In the genomic region with DNA sequence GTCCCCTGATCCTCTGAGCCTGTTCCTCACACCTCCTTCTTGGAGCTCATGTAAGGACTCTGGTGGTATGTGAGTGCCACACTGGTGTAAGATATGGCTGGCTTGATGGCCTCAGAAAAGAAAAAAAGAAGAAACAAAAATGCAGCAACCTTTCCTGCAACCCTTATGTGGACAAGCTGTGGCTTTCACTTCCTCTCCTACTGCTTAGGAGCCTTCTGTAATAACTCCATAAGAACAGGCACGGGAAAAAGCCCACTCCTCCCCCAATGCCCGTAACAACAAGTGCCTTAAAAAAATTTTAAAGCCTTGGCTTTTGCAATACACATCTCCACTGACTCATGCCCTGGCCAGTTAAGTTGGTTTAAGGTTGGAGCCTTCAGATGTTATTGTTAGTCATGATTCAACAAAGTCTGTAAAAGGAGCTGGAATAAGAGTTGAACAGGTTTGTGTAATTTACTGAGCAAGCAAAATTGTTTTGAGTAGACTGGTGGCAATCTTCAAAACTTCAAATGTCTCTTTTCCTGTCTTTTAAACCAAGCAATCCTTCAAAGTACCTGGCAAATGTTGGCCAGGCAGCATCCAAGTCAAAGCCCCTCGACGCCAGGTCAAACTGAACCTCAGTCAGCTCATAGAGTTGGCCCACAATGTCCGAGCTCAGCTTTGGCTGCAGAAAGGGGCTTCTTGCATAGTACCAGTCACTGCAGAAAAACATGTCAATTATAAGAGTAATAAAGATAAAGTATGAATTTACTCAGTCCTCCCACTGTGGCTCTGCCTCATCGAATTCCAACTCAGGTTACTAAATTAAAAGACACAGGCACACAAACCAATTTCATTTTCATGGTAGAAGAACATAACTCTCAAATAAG, we compare ENCODE assay signal across 1 cellular context.
A peak's percentile ranks its signal among the peaks of the same experiment; 100 is the strongest.
TF ChIP-seq lines count a peak whose summit lies in the region.

No MANE protein-coding gene starts in this region.

TF ChIP-seq in GM12878, 131 proteins besides CTCF, POLR2A, EP300 and RAD21 (continued from another document):
- TF ChIP-seq, protein P1, sequence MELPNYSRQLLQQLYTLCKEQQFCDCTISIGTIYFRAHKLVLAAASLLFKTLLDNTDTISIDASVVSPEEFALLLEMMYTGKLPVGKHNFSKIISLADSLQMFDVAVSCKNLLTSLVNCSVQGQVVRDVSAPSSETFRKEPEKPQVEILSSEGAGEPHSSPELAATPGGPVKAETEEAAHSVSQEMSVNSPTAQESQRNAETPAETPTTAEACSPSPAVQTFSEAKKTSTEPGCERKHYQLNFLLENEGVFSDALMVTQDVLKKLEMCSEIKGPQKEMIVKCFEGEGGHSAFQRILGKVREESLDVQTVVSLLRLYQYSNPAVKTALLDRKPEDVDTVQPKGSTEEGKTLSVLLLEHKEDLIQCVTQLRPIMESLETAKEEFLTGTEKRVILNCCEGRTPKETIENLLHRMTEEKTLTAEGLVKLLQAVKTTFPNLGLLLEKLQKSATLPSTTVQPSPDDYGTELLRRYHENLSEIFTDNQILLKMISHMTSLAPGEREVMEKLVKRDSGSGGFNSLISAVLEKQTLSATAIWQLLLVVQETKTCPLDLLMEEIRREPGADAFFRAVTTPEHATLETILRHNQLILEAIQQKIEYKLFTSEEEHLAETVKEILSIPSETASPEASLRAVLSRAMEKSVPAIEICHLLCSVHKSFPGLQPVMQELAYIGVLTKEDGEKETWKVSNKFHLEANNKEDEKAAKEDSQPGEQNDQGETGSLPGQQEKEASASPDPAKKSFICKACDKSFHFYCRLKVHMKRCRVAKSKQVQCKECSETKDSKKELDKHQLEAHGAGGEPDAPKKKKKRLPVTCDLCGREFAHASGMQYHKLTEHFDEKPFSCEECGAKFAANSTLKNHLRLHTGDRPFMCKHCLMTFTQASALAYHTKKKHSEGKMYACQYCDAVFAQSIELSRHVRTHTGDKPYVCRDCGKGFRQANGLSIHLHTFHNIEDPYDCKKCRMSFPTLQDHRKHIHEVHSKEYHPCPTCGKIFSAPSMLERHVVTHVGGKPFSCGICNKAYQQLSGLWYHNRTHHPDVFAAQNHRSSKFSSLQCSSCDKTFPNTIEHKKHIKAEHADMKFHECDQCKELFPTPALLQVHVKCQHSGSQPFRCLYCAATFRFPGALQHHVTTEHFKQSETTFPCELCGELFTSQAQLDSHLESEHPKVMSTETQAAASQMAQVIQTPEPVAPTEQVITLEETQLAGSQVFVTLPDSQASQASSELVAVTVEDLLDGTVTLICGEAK (IDR thresholded peaks at IDR 0.05; ENCODE audit: borderline replicate concordance), result no peak
- TF ChIP-seq NFIC (IDR thresholded peaks at IDR 0.05; ENCODE audit: low read depth, low read length), result peak; percentile 46
- TF ChIP-seq RB1 (IDR thresholded peaks at IDR 0.05; ENCODE audit: borderline replicate concordance), result no peak
- peak; percentile 53; the same call in 1 of the 2 replicates for TF ChIP-seq PAX5 (IDR thresholded peaks at IDR 0.05; ENCODE audit: borderline replicate concordance, low read depth, low read length)
- TF ChIP-seq, protein P2, sequence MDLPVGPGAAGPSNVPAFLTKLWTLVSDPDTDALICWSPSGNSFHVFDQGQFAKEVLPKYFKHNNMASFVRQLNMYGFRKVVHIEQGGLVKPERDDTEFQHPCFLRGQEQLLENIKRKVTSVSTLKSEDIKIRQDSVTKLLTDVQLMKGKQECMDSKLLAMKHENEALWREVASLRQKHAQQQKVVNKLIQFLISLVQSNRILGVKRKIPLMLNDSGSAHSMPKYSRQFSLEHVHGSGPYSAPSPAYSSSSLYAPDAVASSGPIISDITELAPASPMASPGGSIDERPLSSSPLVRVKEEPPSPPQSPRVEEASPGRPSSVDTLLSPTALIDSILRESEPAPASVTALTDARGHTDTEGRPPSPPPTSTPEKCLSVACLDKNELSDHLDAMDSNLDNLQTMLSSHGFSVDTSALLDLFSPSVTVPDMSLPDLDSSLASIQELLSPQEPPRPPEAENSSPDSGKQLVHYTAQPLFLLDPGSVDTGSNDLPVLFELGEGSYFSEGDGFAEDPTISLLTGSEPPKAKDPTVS (IDR thresholded peaks at IDR 0.05; ENCODE audit: low read depth, low read length), result no peak
- peak; percentile 38; the same call in 1 of the 2 replicates for TF ChIP-seq DPF2 (IDR thresholded peaks at IDR 0.05)
- TF ChIP-seq, protein P3, sequence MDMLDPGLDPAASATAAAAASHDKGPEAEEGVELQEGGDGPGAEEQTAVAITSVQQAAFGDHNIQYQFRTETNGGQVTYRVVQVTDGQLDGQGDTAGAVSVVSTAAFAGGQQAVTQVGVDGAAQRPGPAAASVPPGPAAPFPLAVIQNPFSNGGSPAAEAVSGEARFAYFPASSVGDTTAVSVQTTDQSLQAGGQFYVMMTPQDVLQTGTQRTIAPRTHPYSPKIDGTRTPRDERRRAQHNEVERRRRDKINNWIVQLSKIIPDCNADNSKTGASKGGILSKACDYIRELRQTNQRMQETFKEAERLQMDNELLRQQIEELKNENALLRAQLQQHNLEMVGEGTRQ (IDR thresholded peaks at IDR 0.05; ENCODE audit: borderline replicate concordance, low read depth, low read length), result no peak
- TF ChIP-seq, protein P4, sequence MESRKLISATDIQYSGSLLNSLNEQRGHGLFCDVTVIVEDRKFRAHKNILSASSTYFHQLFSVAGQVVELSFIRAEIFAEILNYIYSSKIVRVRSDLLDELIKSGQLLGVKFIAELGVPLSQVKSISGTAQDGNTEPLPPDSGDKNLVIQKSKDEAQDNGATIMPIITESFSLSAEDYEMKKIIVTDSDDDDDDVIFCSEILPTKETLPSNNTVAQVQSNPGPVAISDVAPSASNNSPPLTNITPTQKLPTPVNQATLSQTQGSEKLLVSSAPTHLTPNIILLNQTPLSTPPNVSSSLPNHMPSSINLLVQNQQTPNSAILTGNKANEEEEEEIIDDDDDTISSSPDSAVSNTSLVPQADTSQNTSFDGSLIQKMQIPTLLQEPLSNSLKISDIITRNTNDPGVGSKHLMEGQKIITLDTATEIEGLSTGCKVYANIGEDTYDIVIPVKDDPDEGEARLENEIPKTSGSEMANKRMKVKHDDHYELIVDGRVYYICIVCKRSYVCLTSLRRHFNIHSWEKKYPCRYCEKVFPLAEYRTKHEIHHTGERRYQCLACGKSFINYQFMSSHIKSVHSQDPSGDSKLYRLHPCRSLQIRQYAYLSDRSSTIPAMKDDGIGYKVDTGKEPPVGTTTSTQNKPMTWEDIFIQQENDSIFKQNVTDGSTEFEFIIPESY (IDR thresholded peaks at IDR 0.05), result no peak
- TF ChIP-seq, protein P5, sequence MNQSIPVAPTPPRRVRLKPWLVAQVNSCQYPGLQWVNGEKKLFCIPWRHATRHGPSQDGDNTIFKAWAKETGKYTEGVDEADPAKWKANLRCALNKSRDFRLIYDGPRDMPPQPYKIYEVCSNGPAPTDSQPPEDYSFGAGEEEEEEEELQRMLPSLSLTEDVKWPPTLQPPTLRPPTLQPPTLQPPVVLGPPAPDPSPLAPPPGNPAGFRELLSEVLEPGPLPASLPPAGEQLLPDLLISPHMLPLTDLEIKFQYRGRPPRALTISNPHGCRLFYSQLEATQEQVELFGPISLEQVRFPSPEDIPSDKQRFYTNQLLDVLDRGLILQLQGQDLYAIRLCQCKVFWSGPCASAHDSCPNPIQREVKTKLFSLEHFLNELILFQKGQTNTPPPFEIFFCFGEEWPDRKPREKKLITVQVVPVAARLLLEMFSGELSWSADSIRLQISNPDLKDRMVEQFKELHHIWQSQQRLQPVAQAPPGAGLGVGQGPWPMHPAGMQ (IDR thresholded peaks at IDR 0.05; ENCODE audit: borderline replicate concordance), result no peak
- no peak for TF ChIP-seq ZNF207 (IDR thresholded peaks at IDR 0.05; ENCODE audit: borderline replicate concordance)
- TF ChIP-seq, protein P6, sequence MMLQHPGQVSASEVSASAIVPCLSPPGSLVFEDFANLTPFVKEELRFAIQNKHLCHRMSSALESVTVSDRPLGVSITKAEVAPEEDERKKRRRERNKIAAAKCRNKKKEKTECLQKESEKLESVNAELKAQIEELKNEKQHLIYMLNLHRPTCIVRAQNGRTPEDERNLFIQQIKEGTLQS (IDR thresholded peaks at IDR 0.05; ENCODE audit: borderline replicate concordance, extremely low read depth, low read depth, low read length), result no peak
- TF ChIP-seq, protein P7, sequence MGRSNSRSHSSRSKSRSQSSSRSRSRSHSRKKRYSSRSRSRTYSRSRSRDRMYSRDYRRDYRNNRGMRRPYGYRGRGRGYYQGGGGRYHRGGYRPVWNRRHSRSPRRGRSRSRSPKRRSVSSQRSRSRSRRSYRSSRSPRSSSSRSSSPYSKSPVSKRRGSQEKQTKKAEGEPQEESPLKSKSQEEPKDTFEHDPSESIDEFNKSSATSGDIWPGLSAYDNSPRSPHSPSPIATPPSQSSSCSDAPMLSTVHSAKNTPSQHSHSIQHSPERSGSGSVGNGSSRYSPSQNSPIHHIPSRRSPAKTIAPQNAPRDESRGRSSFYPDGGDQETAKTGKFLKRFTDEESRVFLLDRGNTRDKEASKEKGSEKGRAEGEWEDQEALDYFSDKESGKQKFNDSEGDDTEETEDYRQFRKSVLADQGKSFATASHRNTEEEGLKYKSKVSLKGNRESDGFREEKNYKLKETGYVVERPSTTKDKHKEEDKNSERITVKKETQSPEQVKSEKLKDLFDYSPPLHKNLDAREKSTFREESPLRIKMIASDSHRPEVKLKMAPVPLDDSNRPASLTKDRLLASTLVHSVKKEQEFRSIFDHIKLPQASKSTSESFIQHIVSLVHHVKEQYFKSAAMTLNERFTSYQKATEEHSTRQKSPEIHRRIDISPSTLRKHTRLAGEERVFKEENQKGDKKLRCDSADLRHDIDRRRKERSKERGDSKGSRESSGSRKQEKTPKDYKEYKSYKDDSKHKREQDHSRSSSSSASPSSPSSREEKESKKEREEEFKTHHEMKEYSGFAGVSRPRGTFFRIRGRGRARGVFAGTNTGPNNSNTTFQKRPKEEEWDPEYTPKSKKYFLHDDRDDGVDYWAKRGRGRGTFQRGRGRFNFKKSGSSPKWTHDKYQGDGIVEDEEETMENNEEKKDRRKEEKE (IDR thresholded peaks at IDR 0.05), result no peak
- peak; percentile 91 for TF ChIP-seq RUNX3 (IDR thresholded peaks at IDR 0.05; ENCODE audit: low read length)
- TF ChIP-seq SP1 (IDR thresholded peaks at IDR 0.05; ENCODE audit: low read depth, low read length), result no peak
- TF ChIP-seq FOXM1 (IDR thresholded peaks at IDR 0.05; ENCODE audit: low read depth, low read length), result peak; percentile 50
- TF ChIP-seq HDAC6 (IDR thresholded peaks at IDR 0.05; ENCODE audit: unreplicated experiment), result no peak
- no peak for TF ChIP-seq SMAD1 (IDR thresholded peaks at IDR 0.05; ENCODE audit: low read depth, partially characterized antibody)
